In the genomic region with DNA sequence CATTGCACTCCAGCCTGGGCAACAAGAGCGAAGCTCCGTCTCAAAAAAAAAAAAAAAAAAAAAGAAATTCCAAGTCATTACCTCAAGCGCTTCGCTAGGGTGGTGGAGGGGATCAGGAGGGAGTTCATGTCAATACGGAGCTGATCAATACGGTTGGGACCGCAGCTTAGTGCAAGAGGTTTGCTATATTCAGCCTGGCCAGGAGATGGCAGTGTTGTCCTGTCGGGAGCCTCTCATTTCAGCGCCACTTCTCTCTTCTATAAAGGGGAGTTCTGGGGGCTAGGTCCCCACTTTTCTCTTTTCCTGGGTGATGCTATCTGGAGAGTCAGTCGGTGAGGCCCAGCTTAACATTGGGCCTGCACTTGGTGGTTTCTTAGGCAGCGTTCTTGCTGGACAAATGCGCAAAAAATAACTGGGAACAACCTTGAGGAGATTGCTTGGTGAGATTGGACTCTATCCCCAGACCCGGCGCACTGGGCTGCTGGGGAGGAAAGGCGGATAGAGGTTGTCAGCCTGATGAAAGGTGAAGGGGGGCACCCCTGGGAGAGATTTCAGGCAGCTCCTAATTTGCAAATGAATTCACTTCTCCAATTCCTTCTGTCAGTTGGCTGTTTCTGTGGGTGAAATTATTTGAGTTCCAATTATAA, we compare ENCODE assay signal across 8 cellular contexts. TPM values are rescaled to one million over a fixed set of nuclear protein-coding genes. Genes with fewer than 3 reads are reported as not detected.
DNase-seq lines count a peak whose midpoint lies in the region; ATAC-seq and TF ChIP-seq lines count a peak whose summit lies in the region.

No MANE protein-coding gene starts in this region.

- H3K27me3 Mint-ChIP-seq in nephron (ENCODE audit: low read depth), result peaks cover 54% of the 10 kb centered on the region
- peaks cover 41% of the 10 kb centered on the region for H3K27me3 Mint-ChIP-seq in stimulated activated naive CD8-positive, alpha-beta T cell treated with anti-CD3 and anti-CD28 coated beads, Interleukin-15, amount 100 ng/mL, for 72 hours

- H3K27ac ChIP-seq in DND-41 (ENCODE audit: low read length) (no peak overlapping the region), esophagus squamous epithelium (no peak overlapping the region)

- peak; percentile 60 for DNase-seq in DND-41
- peak; percentile 31 for DNase-seq in NOMO-1 treated with DMSO at 0.1 percent for 48 hours (lab: John Stamatoyannopoulos, UW; ENCODE audit: unreplicated experiment)
- peak; percentile 87 for DNase-seq in activated CD8-positive, alpha-beta memory T cell treated with anti-CD3 and anti-CD28 coated beads, Interleukin-2, amount 50 U/mL, for 48 hours
- DNase-seq in esophagus squamous epithelium (lab: John Stamatoyannopoulos, UW), result no peak
- peak; percentile 57 to 67 for DNase-seq in stimulated activated naive CD8-positive, alpha-beta T cell treated with anti-CD3 and anti-CD28 coated beads, Interleukin-15, amount 100 ng/mL, for 72 hours
- DNase-seq in 8988T, result no peak

- H3K9ac ChIP-seq in DND-41 (ENCODE audit: low read depth, low read length), result no peak overlapping the region

- H3K4me2 ChIP-seq in DND-41 (ENCODE audit: insufficient read depth, low read length), result no peak overlapping the region

- H3K36me3 ChIP-seq in DND-41 (ENCODE audit: insufficient read depth, low read length) (no peaks in the 10 kb centered on the region), esophagus squamous epithelium (no peaks in the 10 kb centered on the region)

- ATAC-seq in DND-41 (ENCODE audit: insufficient read depth, low read depth) (peak; percentile 77), HG03159 (IDR thresholded peaks at IDR 0.05; ENCODE audit: unreplicated experiment) (peak; percentile 72)
- ATAC-seq in stimulated activated naive CD8-positive, alpha-beta T cell treated with anti-CD3 and anti-CD28 coated beads, Interleukin-15, amount 100 ng/mL, for 72 hours, result peak; percentile 75

- no peak for TF ChIP-seq POLR2A in esophagus squamous epithelium (IDR thresholded peaks at IDR 0.05)

- TF ChIP-seq CTCF in DND-41 (IDR thresholded peaks at IDR 0.05; ENCODE audit: borderline replicate concordance, extremely low read depth, low read length, poor library complexity, severe bottlenecking), result peak; percentile 87
- TF ChIP-seq CTCF in esophagus squamous epithelium (IDR thresholded peaks at IDR 0.05), result peak; percentile 73 to 92 (median 82)
- peak; percentile 86 to 90 (median 87) for TF ChIP-seq CTCF in nephron (IDR thresholded peaks at IDR 0.05; ENCODE audit: unreplicated experiment in 3 of 3)

- no peaks in the 10 kb centered on the region for H3K4me1 Mint-ChIP-seq in nephron
- peaks cover 9% of the 10 kb centered on the region for H3K4me1 Mint-ChIP-seq in stimulated activated naive CD8-positive, alpha-beta T cell treated with anti-CD3 and anti-CD28 coated beads, Interleukin-15, amount 100 ng/mL, for 72 hours

- no peaks in the 10 kb centered on the region for H3K9me3 Mint-ChIP-seq in nephron
- H3K9me3 Mint-ChIP-seq in stimulated activated naive CD8-positive, alpha-beta T cell treated with anti-CD3 and anti-CD28 coated beads, Interleukin-15, amount 100 ng/mL, for 72 hours, result no peaks in the 10 kb centered on the region

- intact Hi-C loops in esophagus squamous epithelium (cut with DNase I), result loop anchor here (2.0 to 10.0 kb wide), 2 partner anchors 73 to 167 kb away; no protein-coding TSS in a partner anchor

- H3K4me3 ChIP-seq in DND-41 (ENCODE audit: low read depth in 1 of 2, low read length in 2 of 2) (no peak overlapping the region), esophagus squamous epithelium (no peak overlapping the region)

- H2AFZ ChIP-seq in DND-41 (ENCODE audit: low read depth, low read length), result no peak overlapping the region

- H4K20me1 ChIP-seq in DND-41 (ENCODE audit: insufficient read depth, low read length), result 0 out of 2 replicates have a peak, but pooled peaks cover 3% of the 10 kb centered on the region

- H3K27me3 ChIP-seq in DND-41 (ENCODE audit: insufficient read depth, low read length, poor library complexity), result peaks cover 8% of the 10 kb centered on the region
- peaks cover 0 to 50% (median 0%) of the 10 kb centered on the region in 4 donors for H3K27me3 ChIP-seq in esophagus squamous epithelium

- H3K4me1 ChIP-seq in DND-41 (ENCODE audit: insufficient read depth, low read length), result no peaks in the 10 kb centered on the region
- H3K4me1 ChIP-seq in esophagus squamous epithelium, result peaks cover 0 to 8% (median 0%) of the 10 kb centered on the region in 3 donors

- H3K9me3 ChIP-seq in DND-41 (ENCODE audit: insufficient read depth, low read length, severe bottlenecking) (no peaks in the 10 kb centered on the region), esophagus squamous epithelium (no peaks in the 10 kb centered on the region)

- no peak overlapping the region for H3K27ac Mint-ChIP-seq in nephron
- no peak overlapping the region for H3K27ac Mint-ChIP-seq in stimulated activated naive CD8-positive, alpha-beta T cell treated with anti-CD3 and anti-CD28 coated beads, Interleukin-15, amount 100 ng/mL, for 72 hours

- no peak overlapping the region for H3K4me3 Mint-ChIP-seq in nephron
- no peak overlapping the region for H3K4me3 Mint-ChIP-seq in stimulated activated naive CD8-positive, alpha-beta T cell treated with anti-CD3 and anti-CD28 coated beads, Interleukin-15, amount 100 ng/mL, for 72 hours

- H3K36me3 Mint-ChIP-seq in nephron (ENCODE audit: low read depth), result no peaks in the 10 kb centered on the region

- H3K79me2 ChIP-seq in DND-41 (ENCODE audit: insufficient read depth, low read length), result no peaks in the 10 kb centered on the region

- 3% methylated on average over 12 to 15 of the region's 15 CpGs for WGBS in esophagus squamous epithelium, 2 donors

RNA-seq across cellular contexts. Expression of a gene that starts 40.4 kb away (rescaled TPM):
- 10 to 100 TPM in 2 of 4 donors, 1 to 10 TPM in 2; 3.3 to 22.7 (median 10.3) TPM for total RNA-seq in esophagus squamous epithelium

Comparison
In these comparisons a context has a peak if more than half of its experiments do, and no peak if none do; other contexts are left out.
1. DNase-seq: peak in DND-41 (single experiment), NOMO-1 treated with DMSO at 0.1 percent for 48 hours (single experiment), activated CD8-positive, alpha-beta memory T cell treated with anti-CD3 and anti-CD28 coated beads, Interleukin-2, amount 50 U/mL, for 48 hours (single experiment) and stimulated activated naive CD8-positive, alpha-beta T cell treated with anti-CD3 and anti-CD28 coated beads, Interleukin-15, amount 100 ng/mL, for 72 hours (2 of 2); none in esophagus squamous epithelium (single experiment) and 8988T (single experiment).
2. Peak in every context shown above with its lines, with median percentiles within 50 percentile points of each other: ATAC-seq and CTCF ChIP-seq.